In genomic region chr1:156664949-156665411, GRCh38 we compare ENCODE assay signal across 10 cellular contexts. TPM values are rescaled to one million over a fixed set of nuclear protein-coding genes. Genes with fewer than 3 reads are reported as not detected.
DNase-seq lines count a peak whose midpoint lies in the region; ATAC-seq, FAIRE-seq and TF ChIP-seq lines count a peak whose summit lies in the region.
"Had no signal": no experiment of that assay in that cellular context is flagged by ENCODE, and none has a peak within 500 bp of the region (broad histone marks: within the 10 kb centered on the region; RNA-seq: fewer than 3 reads in every experiment).

No MANE protein-coding gene starts in this region.

- H3K9me3 ChIP-seq in A549 (no peaks in the 10 kb centered on the region), mesodermal cell (ENCODE audit: control insufficient read depth, low read length) (no peaks in the 10 kb centered on the region)

- H3K36me3 Mint-ChIP-seq in activated CD8-positive, alpha-beta memory T cell treated with anti-CD3 and anti-CD28 coated beads, Interleukin-2, amount 10 ng/mL, durations not matched to agents 7 days and 5 days, result no peaks in the 10 kb centered on the region
- H3K36me3 Mint-ChIP-seq: CD4-positive, CD25-positive, alpha-beta regulatory T cell had no signal

- H3K4me3 ChIP-seq in A549, result no peak overlapping the region
- H3K4me3 ChIP-seq in mesodermal cell (ENCODE audit: extremely low read depth, insufficient read depth, low read length, poor library complexity, severe bottlenecking), result no peak overlapping the region

- ATAC-seq in A549 (no peak), GM18502 (IDR thresholded peaks at IDR 0.05; ENCODE audit: poor library complexity, unreplicated experiment) (no peak)
- ATAC-seq in activated CD8-positive, alpha-beta memory T cell treated with anti-CD3 and anti-CD28 coated beads, Interleukin-2, amount 10 ng/mL, durations not matched to agents 7 days and 5 days, result no peak

- TF ChIP-seq POLR2A in A549 (IDR thresholded peaks at IDR 0.05; ENCODE audit: low read length), result no peak

- no peak for FAIRE-seq in A549 (lab: Jason Lieb, UNC)
- FAIRE-seq: TTC549 had no signal

- peak overlapping the region; percentile 58 to 97 for H3K27ac ChIP-seq in A549
- peak overlapping the region; percentile 51 for H3K27ac ChIP-seq in cingulate gyrus (ENCODE audit: low read depth, low read length)
- H3K27ac ChIP-seq in mesodermal cell (ENCODE audit: low read depth, low read length, severe bottlenecking), result peak overlapping the region; percentile 97

- TF ChIP-seq EP300 in A549 (IDR thresholded peaks at IDR 0.05), result no peak

- no peak for TF ChIP-seq CTCF in A549 (IDR thresholded peaks at IDR 0.05)

- CTCF ChIA-PET in A549 (lab: Yijun Ruan, JAX), result interaction anchor here (0.6 to 15.2 kb wide), 9 partner anchors 11 to 225 kb away, joined by 3 to 402 read pairs (median 4); partner anchors contain the start of genes CRABP2, HAPLN2 and NES
- CTCF ChIA-PET in activated CD8-positive, alpha-beta memory T cell treated with anti-CD3 and anti-CD28 coated beads, Interleukin-2, amount 10 ng/mL, durations not matched to agents 7 days and 5 days (lab: Charles Lee), result interaction anchor here (1.0 to 12.6 kb wide), 6 partner anchors 12 to 195 kb away, joined by 3 to 340 read pairs (median 9); partner anchors contain the start of gene HAPLN2

- H3K4me1 ChIP-seq in A549 (peaks cover 50% of the 10 kb centered on the region), mesodermal cell (ENCODE audit: control insufficient read depth, insufficient read depth, low read length, poor library complexity, severe bottlenecking) (peaks cover 86% of the 10 kb centered on the region)

- H3K9me3 Mint-ChIP-seq in activated CD8-positive, alpha-beta memory T cell treated with anti-CD3 and anti-CD28 coated beads, Interleukin-2, amount 10 ng/mL, durations not matched to agents 7 days and 5 days (ENCODE audit: low read depth), result no peaks in the 10 kb centered on the region
- H3K9me3 Mint-ChIP-seq: CD4-positive, CD25-positive, alpha-beta regulatory T cell had no signal

- no peaks in the 10 kb centered on the region for H3K36me3 ChIP-seq in mesodermal cell (ENCODE audit: control insufficient read depth, insufficient read depth, low read length)

- POLR2A ChIA-PET in A549 (lab: Yijun Ruan, JAX), result no interaction called here

- H3K27ac Mint-ChIP-seq in activated CD8-positive, alpha-beta memory T cell treated with anti-CD3 and anti-CD28 coated beads, Interleukin-2, amount 10 ng/mL, durations not matched to agents 7 days and 5 days, result no peak overlapping the region
- H3K27ac Mint-ChIP-seq: CD4-positive, CD25-positive, alpha-beta regulatory T cell had no signal

- H3K4me3 Mint-ChIP-seq in activated CD8-positive, alpha-beta memory T cell treated with anti-CD3 and anti-CD28 coated beads, Interleukin-2, amount 10 ng/mL, durations not matched to agents 7 days and 5 days, result no peak overlapping the region

- 51% methylated on average over 6 of the region's 12 CpGs for WGBS in A549 (ENCODE audit: missing lambda C conversion rate)
- WGBS in mesodermal cell (ENCODE audit: insufficient coverage in 2 of 2), 2 experiments, result 26 to 28% methylated on average over 8 of the region's 12 CpGs

- H3K4me1 Mint-ChIP-seq in activated CD8-positive, alpha-beta memory T cell treated with anti-CD3 and anti-CD28 coated beads, Interleukin-2, amount 10 ng/mL, durations not matched to agents 7 days and 5 days, result peaks cover 41% of the 10 kb centered on the region

- DNase-seq in A549 (ENCODE audit: low read depth in 1 of 2, low spot score in 1 of 2) (peak in 1 of 2 experiments; percentile 48), HCEC 1CT (peak; percentile 45), D341Med (ENCODE audit: low spot score) (no peak), cerebellar nuclear complex (lab: John Stamatoyannopoulos, UW) (no peak)
- no peak for DNase-seq in activated CD8-positive, alpha-beta memory T cell treated with anti-CD3 and anti-CD28 coated beads, Interleukin-2, amount 10 ng/mL, durations not matched to agents 7 days and 5 days
- DNase-seq: CD4-positive, CD25-positive, alpha-beta regulatory T cell had no signal

- peaks cover 8% of the 10 kb centered on the region for H3K27me3 Mint-ChIP-seq in activated CD8-positive, alpha-beta memory T cell treated with anti-CD3 and anti-CD28 coated beads, Interleukin-2, amount 10 ng/mL, durations not matched to agents 7 days and 5 days

- no peak for TF ChIP-seq RAD21 in A549 (conservative IDR thresholded peaks at IDR 0.05 in 1 of 2, IDR thresholded peaks at IDR 0.05 in 1 of 2)

- peak overlapping the region; percentile 54 for H3K4me2 ChIP-seq in A549

TF ChIP-seq in A549, 52 proteins besides CTCF, POLR2A, EP300 and RAD21:
- TF ChIP-seq ZNF302 (CRISPR knock-in tag; IDR thresholded peaks at IDR 0.05) (no peak), RNF2 (IDR thresholded peaks at IDR 0.05; ENCODE audit: borderline replicate concordance, low read depth) (no peak), BCL3 (IDR thresholded peaks at IDR 0.05) (no peak), JUN (IDR thresholded peaks at IDR 0.05) (no peak), BHLHE40 (IDR thresholded peaks at IDR 0.05; ENCODE audit: low read depth, low read length) (no peak), JUNB (IDR thresholded peaks at IDR 0.05) (no peak), MYC (IDR thresholded peaks at IDR 0.05; ENCODE audit: borderline replicate concordance, low read length) (no peak), EHF (CRISPR knock-in tag; IDR thresholded peaks at IDR 0.05) (no peak), HOXB5 (CRISPR knock-in tag; IDR thresholded peaks at IDR 0.05) (no peak), KDM5A (IDR thresholded peaks at IDR 0.05) (no peak), CBX8 (IDR thresholded peaks at IDR 0.05) (no peak), PHF8 (IDR thresholded peaks at IDR 0.05; ENCODE audit: borderline replicate concordance, low read depth) (no peak), SMC3 (IDR thresholded peaks at IDR 0.05) (no peak), MAZ (IDR thresholded peaks at IDR 0.05; ENCODE audit: borderline replicate concordance, low read depth, low read length) (no peak)

RNA-seq across cellular contexts. Expression of gene NES, which starts 12.2 kb away (rescaled TPM):
- polyA plus RNA-seq in A549 (2011; rRNA removed) (0.57 and 0.65 TPM in 2 replicates), A549 (2017; fragmentation: RNase III; extraction: RNeasy Plus Mini Kit Qiagen cat#74134 plus additional on column Dnase treatment) (2.1 to 2.8 TPM (median 2.1 TPM) in 3 replicates)
- 0.34 and 0.39 TPM in 2 replicates for polyA plus RNA-seq in A549 (2012; cell fraction: cytosol; rRNA removed)
- 2.5 and 2.7 TPM in 2 replicates for polyA plus RNA-seq in A549 (2012; cell fraction: nucleus; rRNA removed)
- 0.45 and 0.54 TPM in 2 replicates for polyA minus RNA-seq in A549 (2011; rRNA and poly(A)+ RNA removed)
- polyA plus RNA-seq in mesodermal cell (2013, experiment 1 of 2), result 217 TPM
- polyA plus RNA-seq in mesodermal cell (2013, experiment 2 of 2), result 200 TPM
- not detected for total RNA-seq in activated CD8-positive, alpha-beta memory T cell treated with anti-CD3 and anti-CD28 coated beads, Interleukin-2, amount 10 ng/mL, durations not matched to agents 7 days and 5 days
- polyA plus RNA-seq: CD4-positive, CD25-positive, alpha-beta regulatory T cell had no signal

RNA-seq across cellular contexts. Expression of gene BCAN, which starts 23.1 kb away (rescaled TPM):
- polyA plus RNA-seq in A549 (2011; rRNA removed) (0.12 TPM in 1 of 2 replicates, not detected in the other), A549 (2017; fragmentation: RNase III; extraction: RNeasy Plus Mini Kit Qiagen cat#74134 plus additional on column Dnase treatment) (not detected in 3 replicates)
- 0.03 TPM in 1 of 2 replicates, not detected in the other for polyA plus RNA-seq in A549 (2012; cell fraction: cytosol; rRNA removed)
- 0.07 and 0.18 TPM in 2 replicates for polyA plus RNA-seq in A549 (2012; cell fraction: nucleus; rRNA removed)
- not detected in 2 replicates for polyA minus RNA-seq in A549 (2011; rRNA and poly(A)+ RNA removed)
- polyA plus RNA-seq in mesodermal cell (2013, experiment 1 of 2), result 0.77 TPM
- 0.71 TPM for polyA plus RNA-seq in mesodermal cell (2013, experiment 2 of 2)
- under 1 TPM in 1 of 2 experiments, not detected in 1; 0.07 TPM for total RNA-seq in activated CD8-positive, alpha-beta memory T cell treated with anti-CD3 and anti-CD28 coated beads, Interleukin-2, amount 10 ng/mL, durations not matched to agents 7 days and 5 days
- total RNA-seq: CD4-positive, CD25-positive, alpha-beta regulatory T cell had no signal
- polyA plus RNA-seq: CD4-positive, CD25-positive, alpha-beta regulatory T cell had no signal

RNA-seq across cellular contexts. Expression of gene CRABP2, which starts 40.4 kb away (rescaled TPM):
- polyA plus RNA-seq in A549 (2011; rRNA removed), result 1.4 and 1.7 TPM in 2 replicates
- 2.9 and 3.8 TPM in 2 replicates for polyA plus RNA-seq in A549 (2012; cell fraction: cytosol; rRNA removed)
- polyA plus RNA-seq in A549 (2012; cell fraction: nucleus; rRNA removed), result 6.1 and 8.7 TPM in 2 replicates
- 15.6 to 19.1 TPM (median 17.9 TPM) in 3 replicates for polyA plus RNA-seq in A549 (2017; fragmentation: RNase III; extraction: RNeasy Plus Mini Kit Qiagen cat#74134 plus additional on column Dnase treatment)
- polyA minus RNA-seq in A549 (2011; rRNA and poly(A)+ RNA removed), result 1.0 TPM in 1 of 2 replicates, not detected in the other
- polyA plus RNA-seq in mesodermal cell (2013, experiment 1 of 2), result 675 TPM
- polyA plus RNA-seq in mesodermal cell (2013, experiment 2 of 2), result 571 TPM
- total RNA-seq in activated CD8-positive, alpha-beta memory T cell treated with anti-CD3 and anti-CD28 coated beads, Interleukin-2, amount 10 ng/mL, durations not matched to agents 7 days and 5 days, result 1 to 10 TPM; 1.4 to 1.9 TPM
- polyA plus RNA-seq: CD4-positive, CD25-positive, alpha-beta regulatory T cell had no signal

RNA-seq across cellular contexts. Expression of gene HAPLN2, which starts 45.8 kb away (rescaled TPM):
- polyA plus RNA-seq in A549 (2011; rRNA removed), result 0.11 and 0.23 TPM in 2 replicates
- polyA plus RNA-seq in A549 (2012; cell fraction: cytosol; rRNA removed), result 0.08 and 0.09 TPM in 2 replicates
- polyA plus RNA-seq in A549 (2012; cell fraction: nucleus; rRNA removed), result 1.4 and 1.8 TPM in 2 replicates
- polyA plus RNA-seq in A549 (2017; fragmentation: RNase III; extraction: RNeasy Plus Mini Kit Qiagen cat#74134 plus additional on column Dnase treatment), result 0.10 to 0.16 TPM (median 0.13 TPM) in 3 replicates
- not detected in 2 replicates for polyA minus RNA-seq in A549 (2011; rRNA and poly(A)+ RNA removed)
- 0.52 TPM for polyA plus RNA-seq in mesodermal cell (2013, experiment 1 of 2)
- not detected for polyA plus RNA-seq in mesodermal cell (2013, experiment 2 of 2)
- not detected for total RNA-seq in activated CD8-positive, alpha-beta memory T cell treated with anti-CD3 and anti-CD28 coated beads, Interleukin-2, amount 10 ng/mL, durations not matched to agents 7 days and 5 days
- total RNA-seq: CD4-positive, CD25-positive, alpha-beta regulatory T cell had no signal
- polyA plus RNA-seq: CD4-positive, CD25-positive, alpha-beta regulatory T cell had no signal
